Comparison of ENCODE assay signal across 27 cellular contexts in the genomic region with DNA sequence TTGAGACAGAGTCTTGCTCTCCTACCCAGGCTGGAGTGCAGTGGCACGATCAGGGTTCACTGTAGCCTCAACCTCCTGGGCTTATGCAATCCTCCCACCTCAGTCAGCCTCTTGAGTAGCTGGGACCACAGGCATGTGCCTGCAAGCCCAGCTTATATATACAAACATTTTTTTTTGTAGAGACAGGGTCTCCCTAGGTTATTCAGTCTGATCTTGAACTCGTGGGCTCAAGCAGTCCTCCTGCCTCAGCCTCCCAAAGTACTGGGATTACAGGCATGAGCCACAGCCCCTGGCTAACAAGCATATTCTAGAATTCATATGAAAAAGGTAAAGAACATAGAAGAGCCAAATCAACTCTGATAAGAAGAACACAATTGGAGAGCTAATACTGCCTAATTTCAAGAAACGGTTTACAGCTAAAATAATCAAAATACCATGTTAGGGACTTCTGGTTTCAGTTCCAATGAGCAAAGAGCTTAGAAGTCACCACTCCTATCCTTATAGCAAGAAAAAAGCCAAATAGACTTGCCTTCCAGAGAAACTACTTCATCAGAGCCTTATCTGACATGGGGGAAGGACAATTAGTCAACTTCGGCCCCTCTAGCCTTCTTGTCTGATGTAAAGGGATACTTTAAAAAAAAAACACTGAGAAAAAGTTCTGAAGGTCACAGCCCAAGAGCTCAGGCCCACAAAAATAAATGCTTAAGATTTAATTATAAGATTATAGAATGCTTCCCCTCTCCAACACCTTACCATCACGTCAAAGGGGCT. TPM values are rescaled to one million over a fixed set of nuclear protein-coding genes. Genes with fewer than 3 reads are reported as not detected.
DNase-seq lines count a peak whose midpoint lies in the region; ATAC-seq and TF ChIP-seq lines count a peak whose summit lies in the region.
"Had no signal": no experiment of that assay in that cellular context is flagged by ENCODE, and none has a peak within 500 bp of the region (broad histone marks: within the 10 kb centered on the region; RNA-seq: fewer than 3 reads in every experiment).

No MANE protein-coding gene starts in this region.

- TF ChIP-seq CTCF in AG10803 (conservative IDR thresholded peaks at IDR 0.05; ENCODE audit: low read length) (no peak), IMR-90 (conservative IDR thresholded peaks at IDR 0.05; ENCODE audit: low read depth, low read length) (no peak), MM.1S (IDR thresholded peaks at IDR 0.05; ENCODE audit: low read length) (no peak), heart right ventricle (IDR thresholded peaks at IDR 0.05) (no peak)

- no peak overlapping the region for H3K4ac ChIP-seq in IMR-90 (ENCODE audit: low read depth, low read length)

- no peak overlapping the region for H2AFZ ChIP-seq in IMR-90 (replicated peaks; ENCODE audit: low read length, poor library complexity)
- no peak overlapping the region for H2AFZ ChIP-seq in MM.1S (ENCODE audit: low read length)

- H3K4me1 ChIP-seq in IMR-90 (ENCODE audit: control insufficient read depth, insufficient read depth, low read length) (peaks cover 2% of the 10 kb centered on the region; the same call in 1 of the 2 replicates), MM.1S (ENCODE audit: low read length) (no peaks in the 10 kb centered on the region), heart right ventricle (peaks cover 0 to 2% (median 0%) of the 10 kb centered on the region in 9 donors)
- H3K4me1 ChIP-seq: BLaER1 treated with 17β-estradiol and CSF1 and Interleukin-3, amounts not matched to agents 10 nM and 100 nM; foreskin keratinocyte; vagina had no signal

- no peaks in the 10 kb centered on the region for H3K36me3 Mint-ChIP-seq in activated T-helper 17 cell treated with anti-CD3 and anti-CD28 coated beads, Interleukin-2, amount 50 U/mL, for 72 hours (ENCODE audit: low read depth)

- no peaks in the 10 kb centered on the region for H3K9me2 ChIP-seq in MM.1S (replicated peaks; ENCODE audit: insufficient read depth, low read length)

- intact Hi-C loops in IMR-90 (cut with micrococcal nuclease) = no loop called here
- intact Hi-C loops in heart right ventricle (cut with DNase I) = no loop called here

- H3K79me2 ChIP-seq in MM.1S (ENCODE audit: low read length) = no peaks in the 10 kb centered on the region

- DNase-seq in AG10803 (ENCODE audit: low read depth) (peak; percentile 26), IMR-90 (peak; percentile 55), iris pigment epithelial cell (ENCODE audit: low read depth) (peak; percentile 88), MM.1S (no peak), heart right ventricle (no peak)
- DNase-seq: activated CD4-positive, alpha-beta memory T cell treated with anti-CD3 and anti-CD28 coated beads, Interleukin-2, amount 10 ng/mL, durations not matched to agents 7 days and 5 days; activated effector memory CD4-positive, alpha-beta T cell treated with Interleukin-2 at 50 U/mL for 16 hours; activated naive CD8-positive, alpha-beta T cell treated with anti-CD3 and anti-CD28 coated beads for 36 hours; cerebellar nuclear complex; foreskin keratinocyte; left colon; naive thymus-derived CD4-positive, alpha-beta T cell; NCI-H1105 treated with DMSO at 0.1 percent for 48 hours; NCI-H2029; NCI-H748 treated with DMSO at 0.1 percent for 48 hours; occipital lobe; stimulated activated CD4-positive, alpha-beta T cell treated with anti-CD3 and anti-CD28 coated beads, Interleukin-4, amount 100 ng/mL, for 24 hours; stimulated activated naive CD4-positive, alpha-beta T cell had no signal

- H2BK120ac ChIP-seq in IMR-90 (ENCODE audit: low read depth, low read length) = no peak overlapping the region

- no peak overlapping the region for H4K8ac ChIP-seq in IMR-90 (ENCODE audit: low read depth in 2 of 2, low read length in 2 of 2)

- no peak for TF ChIP-seq RAD21 in IMR-90 (IDR thresholded peaks at IDR 0.05; ENCODE audit: low read length)

- no peaks in the 10 kb centered on the region for H4K20me1 ChIP-seq in IMR-90 (ENCODE audit: insufficient read depth, low read length)
- H4K20me1 ChIP-seq in MM.1S (ENCODE audit: insufficient read depth, low read length) = no peaks in the 10 kb centered on the region
- H4K20me1 ChIP-seq: BLaER1 treated with 17β-estradiol and CSF1 and Interleukin-3, amounts not matched to agents 10 nM and 100 nM had no signal

- dilution Hi-C loops in IMR-90 (cut with HindIII; ENCODE audit: low sequenced_read_pairs, unreplicated experiment) = no loop called here

- no peak overlapping the region for H4K5ac ChIP-seq in IMR-90 (ENCODE audit: low read depth, low read length)

- H3F3A ChIP-seq in MM.1S (ENCODE audit: insufficient read depth, low read length) = no peaks in the 10 kb centered on the region

- H3K9me1 ChIP-seq in IMR-90 (ENCODE audit: insufficient read depth, low read length) = no peaks in the 10 kb centered on the region

- H3K4me1 Mint-ChIP-seq in activated T-helper 17 cell treated with anti-CD3 and anti-CD28 coated beads, Interleukin-2, amount 50 U/mL, for 72 hours = peaks cover 11% of the 10 kb centered on the region

- in situ Hi-C loops in IMR-90 (cut with MboI; ENCODE audit: low sequenced_read_pairs) = no loop called here

- no peaks in the 10 kb centered on the region for H3K27me3 ChIP-seq in IMR-90 (ENCODE audit: control insufficient read depth, insufficient read depth, low read length)
- no peaks in the 10 kb centered on the region for H3K27me3 ChIP-seq in MM.1S (replicated peaks; ENCODE audit: insufficient read depth, low read length)
- no peaks in the 10 kb centered on the region for H3K27me3 ChIP-seq in heart right ventricle
- H3K27me3 ChIP-seq: BLaER1 treated with 17β-estradiol and CSF1 and Interleukin-3, amounts not matched to agents 10 nM and 100 nM; foreskin keratinocyte; vagina had no signal

- H2BK20ac ChIP-seq in IMR-90 (ENCODE audit: low read depth, low read length) = no peak overlapping the region

- BruUV-seq in IMR-90 (replicated peaks; lab: Mats Ljungman, UMichigan) = no TSS peak

- H4K91ac ChIP-seq in IMR-90 (ENCODE audit: insufficient read depth, low read depth, low read length) = no peak overlapping the region

- peak overlapping the region; percentile 69 for H3K27ac Mint-ChIP-seq in activated T-helper 17 cell treated with anti-CD3 and anti-CD28 coated beads, Interleukin-2, amount 50 U/mL, for 72 hours
- H3K27ac Mint-ChIP-seq: activated CD4-positive, alpha-beta memory T cell treated with anti-CD3 and anti-CD28 coated beads, Interleukin-2, amount 10 ng/mL, durations not matched to agents 7 days and 5 days; activated naive CD8-positive, alpha-beta T cell treated with anti-CD3 and anti-CD28 coated beads for 36 hours had no signal

- POLR2A ChIA-PET in IMR-90 (lab: Charles Lee; ENCODE audit: unreplicated experiment) = no interaction called here

- H3K9me3 ChIP-seq in IMR-90 (ENCODE audit: control insufficient read depth, insufficient read depth, low read length) (peaks cover 5% of the 10 kb centered on the region), MM.1S (replicated peaks; ENCODE audit: insufficient read depth, low read length) (no peaks in the 10 kb centered on the region), heart right ventricle (peaks cover 0 to 17% (median 10%) of the 10 kb centered on the region in 11 donors)

- CTCF ChIA-PET in IMR-90 (lab: Yijun Ruan, JAX) = no interaction called here

- H3K9ac ChIP-seq in IMR-90 (ENCODE audit: low read depth, low read length) (no peak overlapping the region), MM.1S (ENCODE audit: low read length) (no peak overlapping the region)
- H3K9ac ChIP-seq: BLaER1 treated with 17β-estradiol and CSF1 and Interleukin-3, amounts not matched to agents 10 nM and 100 nM had no signal

- H2AK9ac ChIP-seq in IMR-90 (replicated peaks; ENCODE audit: low read depth, low read length, poor library complexity) = no peak overlapping the region

- no peak overlapping the region for H3K4me3 Mint-ChIP-seq in activated T-helper 17 cell treated with anti-CD3 and anti-CD28 coated beads, Interleukin-2, amount 50 U/mL, for 72 hours
- H3K4me3 Mint-ChIP-seq: activated CD4-positive, alpha-beta memory T cell treated with anti-CD3 and anti-CD28 coated beads, Interleukin-2, amount 10 ng/mL, durations not matched to agents 7 days and 5 days; activated naive CD8-positive, alpha-beta T cell treated with anti-CD3 and anti-CD28 coated beads for 36 hours; naive thymus-derived CD4-positive, alpha-beta T cell had no signal

- no peak for TF ChIP-seq POLR2A in IMR-90 (IDR thresholded peaks at IDR 0.05; ENCODE audit: low read depth, low read length)

- H3K79me1 ChIP-seq in IMR-90 (ENCODE audit: low read depth in 1 of 2, low read length in 2 of 2) = no peaks in the 10 kb centered on the region

- 50% methylated on average over 1 of the region's 5 CpGs; no CpG with 5 or more reads in 1 of the 2 experiments for WGBS in IMR-90 (ENCODE audit: extremely low coverage in 2 of 2, insufficient read length in 1 of 2), 2 experiments
- WGBS in heart right ventricle, 2 donors = 79 to 83% methylated on average over 5 of the region's 5 CpGs

- ATAC-seq in IMR-90 (ENCODE audit: low read depth) = peak; percentile 65
- ATAC-seq in activated T-helper 17 cell treated with anti-CD3 and anti-CD28 coated beads, Interleukin-2, amount 50 U/mL, for 72 hours (replicated peaks) = no peak
- no peak for ATAC-seq in GM18867 (IDR thresholded peaks at IDR 0.05; ENCODE audit: unreplicated experiment)
- ATAC-seq in heart right ventricle = no peak
- ATAC-seq in HG03159 (IDR thresholded peaks at IDR 0.05; ENCODE audit: unreplicated experiment) = no peak
- ATAC-seq: activated CD4-positive, CD25-positive, alpha-beta regulatory T cell treated with anti-CD3 and anti-CD28 coated beads, Interleukin-2, amount 50 U/mL, for 24 hours; foreskin keratinocyte; left colon; naive thymus-derived CD4-positive, alpha-beta T cell; Right ventricle myocardium inferior had no signal

- H3K4me2 ChIP-seq in IMR-90 (ENCODE audit: low read depth, low read length) (no peak overlapping the region), MM.1S (ENCODE audit: low read depth, low read length) (no peak overlapping the region)
- H3K4me2 ChIP-seq: BLaER1 treated with 17β-estradiol and CSF1 and Interleukin-3, amounts not matched to agents 10 nM and 100 nM had no signal

- H3K27ac ChIP-seq in IMR-90 (ENCODE audit: insufficient read depth, low read length) = no peak overlapping the region
- no peak overlapping the region for H3K27ac ChIP-seq in MM.1S (ENCODE audit: low read length)
- H3K27ac ChIP-seq in heart right ventricle = no peak overlapping the region
- H3K27ac ChIP-seq: BLaER1 treated with 17β-estradiol and CSF1 and Interleukin-3, amounts not matched to agents 10 nM and 100 nM; epithelial cell of prostate; foreskin keratinocyte; thoracic aorta; vagina had no signal

- H3K56ac ChIP-seq in IMR-90 (ENCODE audit: extremely low read depth, insufficient read depth, low read length) = no peak overlapping the region

- no peak overlapping the region for H3K4me3 ChIP-seq in AG10803 (ENCODE audit: low read length)
- no peak overlapping the region for H3K4me3 ChIP-seq in IMR-90 (ENCODE audit: insufficient read depth, low read depth, low read length)
- no peak overlapping the region for H3K4me3 ChIP-seq in MM.1S (ENCODE audit: low read length)
- H3K4me3 ChIP-seq in heart right ventricle = no peak overlapping the region
- H3K4me3 ChIP-seq: BLaER1 treated with 17β-estradiol and CSF1 and Interleukin-3, amounts not matched to agents 10 nM and 100 nM; thoracic aorta; vagina had no signal

- H3K9me3 Mint-ChIP-seq in activated T-helper 17 cell treated with anti-CD3 and anti-CD28 coated beads, Interleukin-2, amount 50 U/mL, for 72 hours = no peaks in the 10 kb centered on the region

- no peaks in the 10 kb centered on the region for H3K27me3 Mint-ChIP-seq in activated T-helper 17 cell treated with anti-CD3 and anti-CD28 coated beads, Interleukin-2, amount 50 U/mL, for 72 hours
- H3K27me3 Mint-ChIP-seq: activated CD4-positive, alpha-beta memory T cell treated with anti-CD3 and anti-CD28 coated beads, Interleukin-2, amount 10 ng/mL, durations not matched to agents 7 days and 5 days; activated naive CD8-positive, alpha-beta T cell treated with anti-CD3 and anti-CD28 coated beads for 36 hours; naive thymus-derived CD4-positive, alpha-beta T cell had no signal

- no peak overlapping the region for H3K23ac ChIP-seq in IMR-90 (ENCODE audit: low read depth, low read length)

- H2BK15ac ChIP-seq in IMR-90 (ENCODE audit: low read depth, low read length) = no peak overlapping the region

- H2AK5ac ChIP-seq in IMR-90 (ENCODE audit: low read depth, low read length) = no peak overlapping the region

- H3K18ac ChIP-seq in IMR-90 (ENCODE audit: low read depth, low read length) = no peak overlapping the region; the same call in 1 of the 2 replicates

- H3K14ac ChIP-seq in IMR-90 (replicated peaks; ENCODE audit: low read depth, low read length) = no peak overlapping the region

- H3K36me3 ChIP-seq in IMR-90 (ENCODE audit: control insufficient read depth, insufficient read depth, low read length) (no peaks in the 10 kb centered on the region), MM.1S (replicated peaks; ENCODE audit: insufficient read depth, low read length) (no peaks in the 10 kb centered on the region), heart right ventricle (peaks cover 0 to 35% (median 0%) of the 10 kb centered on the region in 9 donors)
- H3K36me3 ChIP-seq: vagina had no signal

- no peak overlapping the region for H2BK5ac ChIP-seq in IMR-90 (ENCODE audit: low read depth, low read length, poor library complexity, severe bottlenecking)

RNA-seq across cellular contexts. Expression of a gene that starts 37.6 kb away (rescaled TPM):
- total RNA-seq in IMR-90 (2012; rRNA removed) = 4.7 and 8.4 TPM in 2 replicates
- 4.6 and 5.5 TPM in 2 replicates for polyA plus RNA-seq in IMR-90 (2012; rRNA removed)
- 3.4 and 3.8 TPM in 2 replicates for polyA plus RNA-seq in IMR-90 (2012; cell fraction: cytosol; rRNA removed)
- 2.9 and 8.4 TPM in 2 replicates for polyA plus RNA-seq in IMR-90 (2012; cell fraction: nucleus; rRNA removed; ENCODE audit: low replicate concordance)
- 10 to 100 TPM; 13.8 to 16.9 TPM for total RNA-seq in activated T-helper 17 cell treated with anti-CD3 and anti-CD28 coated beads, Interleukin-2, amount 50 U/mL, for 72 hours
- 10 to 100 TPM; 31.2 to 54.1 (median 40.7) TPM for total RNA-seq in heart right ventricle
- 10 to 100 TPM; 13.3 to 33.7 TPM for polyA plus RNA-seq in heart right ventricle

RNA-seq across cellular contexts. Expression of a gene that starts 37.9 kb away (rescaled TPM):
- 30.3 and 36.1 TPM in 2 replicates for total RNA-seq in IMR-90 (2012; rRNA removed)
- polyA plus RNA-seq in IMR-90 (2012; rRNA removed) = 82.2 and 98.8 TPM in 2 replicates
- polyA plus RNA-seq in IMR-90 (2012; cell fraction: cytosol; rRNA removed) = 45.7 and 75.1 TPM in 2 replicates
- polyA plus RNA-seq in IMR-90 (2012; cell fraction: nucleus; rRNA removed; ENCODE audit: low replicate concordance) = 21.4 and 48.6 TPM in 2 replicates
- total RNA-seq in activated T-helper 17 cell treated with anti-CD3 and anti-CD28 coated beads, Interleukin-2, amount 50 U/mL, for 72 hours = 10 to 100 TPM; 68.5 to 93.0 TPM
- total RNA-seq in heart right ventricle = 10 to 100 TPM; 36.3 to 77.4 (median 46.6) TPM
- 10 to 100 TPM; 39.4 to 58.2 TPM for polyA plus RNA-seq in heart right ventricle

Comparison
In these comparisons a context has a peak if more than half of its experiments do, and no peak if none do; other contexts are left out.
1. DNase-seq: peak in AG10803 (single experiment), IMR-90 (single experiment) and iris pigment epithelial cell (single experiment); none in MM.1S (single experiment) and heart right ventricle (0 of 2).